1 cellular context compared by ENCODE assay signal in the genomic region with DNA sequence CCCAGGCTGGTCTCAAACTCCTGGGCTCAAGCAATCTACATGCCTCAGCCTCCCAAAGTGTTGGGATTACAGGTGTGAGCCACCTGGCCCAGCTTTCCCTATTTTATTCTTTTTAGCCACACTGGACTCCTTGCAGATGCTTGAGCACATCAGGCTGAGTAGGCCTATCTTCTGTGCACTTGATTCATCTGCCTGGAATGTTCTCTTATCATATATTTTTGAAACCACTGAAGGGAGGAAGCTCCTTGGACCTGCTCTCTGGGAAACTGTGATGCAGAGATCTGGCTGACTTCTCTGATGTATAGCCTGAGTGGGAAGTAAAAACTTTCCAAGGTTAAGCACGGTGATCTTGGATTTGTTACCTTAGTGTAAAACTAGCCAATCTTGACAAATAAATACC.
TF ChIP-seq lines count a peak whose summit lies in the region.

No MANE protein-coding gene starts in this region.

TF ChIP-seq in HCT116, 20 proteins besides CTCF, POLR2A, EP300 and RAD21:
- TF ChIP-seq CEBPB (IDR thresholded peaks at IDR 0.05; ENCODE audit: low read depth): no peak
